In genomic region chr1:30778156-30778978, GRCh38 we compare ENCODE assay signal across 8 cellular contexts. TPM values are rescaled to one million over a fixed set of nuclear protein-coding genes. Genes with fewer than 3 reads are reported as not detected.
DNase-seq lines count a peak whose midpoint lies in the region; ATAC-seq, FAIRE-seq and TF ChIP-seq lines count a peak whose summit lies in the region.

No MANE protein-coding gene starts in this region.

- no peak overlapping the region for H3K4me2 ChIP-seq in keratinocyte (ENCODE audit: control insufficient read depth, extremely low read depth, insufficient read depth, low read depth, low read length)

- H3K27me3 ChIP-seq in keratinocyte (ENCODE audit: control insufficient read depth, extremely low read depth, insufficient read depth, low read length) (peaks cover 9% of the 10 kb centered on the region), esophagus muscularis mucosa (peaks cover 0 to 8% (median 0%) of the 10 kb centered on the region in 4 donors)

- H2AFZ ChIP-seq in keratinocyte (ENCODE audit: control insufficient read depth, low read length), result no peak overlapping the region

- WGBS in esophagus muscularis mucosa, result 62% methylated on average over 11 of the region's 11 CpGs

- H3K9ac ChIP-seq in keratinocyte (ENCODE audit: control insufficient read depth, extremely low read depth, insufficient read depth, low read length), result no peak overlapping the region

- H3K9me3 ChIP-seq in keratinocyte (ENCODE audit: control insufficient read depth, low read depth, low read length), result no peaks in the 10 kb centered on the region
- H3K9me3 ChIP-seq in esophagus muscularis mucosa, result no peaks in the 10 kb centered on the region

- DNase-seq in DMS153 (lab: John Stamatoyannopoulos, UW) (peak; percentile 82), SW480 (ENCODE audit: low spot score) (peak; percentile 57), keratinocyte (ENCODE audit: low read depth, low spot score) (peak; percentile 86), NCI-H187 (lab: John Stamatoyannopoulos, UW) (no peak), esophagus muscularis mucosa (ENCODE audit: extremely low spot score) (no peak)
- DNase-seq in Jurkat, Clone E6-1 (ENCODE audit: low read depth, low spot score), result peak; percentile 81

- intact Hi-C loops in esophagus muscularis mucosa (cut with DNase I), result no loop called here

- dilution Hi-C loops in keratinocyte (cut with MboI; ENCODE audit: extremely low pct_ligation_motif_present, low sequenced_read_pairs), result no loop called here

- H3K4me1 ChIP-seq in keratinocyte (ENCODE audit: control insufficient read depth, extremely low read depth, insufficient read depth, low read length) (peaks cover 9% of the 10 kb centered on the region), esophagus muscularis mucosa (peaks cover 6 to 21% (median 11%) of the 10 kb centered on the region in 4 donors)

- no peak overlapping the region for H3K4me3 ChIP-seq in Jurkat, Clone E6-1 (ENCODE audit: low read length)
- H3K4me3 ChIP-seq in keratinocyte (ENCODE audit: control insufficient read depth in 2 of 3, extremely low read depth in 1 of 3, insufficient read depth in 2 of 3, low read depth in 1 of 3, low read length in 3 of 3) (no peak overlapping the region), esophagus muscularis mucosa (no peak overlapping the region)

- no peak for ATAC-seq in HG03565 (IDR thresholded peaks at IDR 0.05; ENCODE audit: unreplicated experiment)
- ATAC-seq in HG02981 (IDR thresholded peaks at IDR 0.05; ENCODE audit: unreplicated experiment), result no peak

- H3K27ac ChIP-seq in keratinocyte (ENCODE audit: control insufficient read depth, insufficient read depth, low read length) (no peak overlapping the region), esophagus muscularis mucosa (replicated peaks in 1 of 4) (no peak overlapping the region)

- no peak for TF ChIP-seq EP300 in esophagus muscularis mucosa (IDR thresholded peaks at IDR 0.05)

- H3K9me1 ChIP-seq in keratinocyte (ENCODE audit: control insufficient read depth, extremely low read depth, insufficient read depth, low read length), result no peaks in the 10 kb centered on the region

- H3K36me3 ChIP-seq in keratinocyte (ENCODE audit: control insufficient read depth in 2 of 2, extremely low read depth in 1 of 2, insufficient read depth in 2 of 2, low read length in 2 of 2) (no peaks in the 10 kb centered on the region), esophagus muscularis mucosa (no peaks in the 10 kb centered on the region)

- no peak for TF ChIP-seq POLR2A in esophagus muscularis mucosa (IDR thresholded peaks at IDR 0.05; ENCODE audit: low read depth)

- TF ChIP-seq CTCF in keratinocyte (optimal IDR thresholded peaks at IDR 0.05 in 1 of 3, IDR thresholded peaks at IDR 0.05 in 1 of 3, conservative IDR thresholded peaks at IDR 0.05 in 1 of 3; ENCODE audit: extremely low read depth in 1 of 3, insufficient read depth in 2 of 3, low read length in 3 of 3) (no peak), esophagus muscularis mucosa (IDR thresholded peaks at IDR 0.05) (no peak)

- no peaks in the 10 kb centered on the region for H4K20me1 ChIP-seq in keratinocyte (ENCODE audit: control insufficient read depth, extremely low read depth, insufficient read depth, low read length)

- peak; percentile 93 for FAIRE-seq in keratinocyte (lab: Jason Lieb, UNC)

- H3K79me2 ChIP-seq in keratinocyte (ENCODE audit: control insufficient read depth, insufficient read depth, low read length), result no peaks in the 10 kb centered on the region

RNA-seq across cellular contexts. Expression of gene LAPTM5, which starts 20.8 kb away (rescaled TPM):
- 185 TPM for polyA plus RNA-seq in Jurkat, Clone E6-1 (2012; ENCODE audit: insufficient read depth, insufficient read length)
- polyA plus RNA-seq in keratinocyte, result 0.18 to 0.40 TPM (median 0.25 TPM) in 3 replicates
- polyA plus RNA-seq in keratinocyte (2011; ENCODE audit: low read depth), result 0.37 TPM
- polyA plus RNA-seq in keratinocyte (2011; cell fraction: cytosol; rRNA removed), result 0.13 and 0.16 TPM in 2 replicates
- polyA plus RNA-seq in keratinocyte (2011; cell fraction: nucleus; rRNA removed), result 0.15 TPM in 1 of 2 replicates, not detected in the other
- 0.15 and 0.68 TPM in 2 replicates for polyA plus RNA-seq in keratinocyte (2012; ENCODE audit: low replicate concordance)
- 0.76 to 2.1 TPM in 2 of 3 replicates, not detected in the other for polyA minus RNA-seq in keratinocyte
- polyA minus RNA-seq in keratinocyte (2011; cell fraction: cytosol; rRNA and poly(A)+ RNA removed), result not detected
- polyA minus RNA-seq in keratinocyte (2011; cell fraction: nucleus; rRNA and poly(A)+ RNA removed), result not detected in 2 replicates
- 10 to 100 TPM; 32.4 to 83.7 (median 36.3) TPM for total RNA-seq in esophagus muscularis mucosa

RNA-seq across cellular contexts. Expression of gene MATN1, which starts 55.0 kb away (rescaled TPM):
- polyA plus RNA-seq in Jurkat, Clone E6-1 (2012; ENCODE audit: insufficient read depth, insufficient read length), result not detected
- 0.05 to 0.13 TPM in 2 of 3 replicates, not detected in the other for polyA plus RNA-seq in keratinocyte
- polyA plus RNA-seq in keratinocyte (2011; ENCODE audit: low read depth), result not detected
- 0.01 and 0.08 TPM in 2 replicates for polyA plus RNA-seq in keratinocyte (2011; cell fraction: cytosol; rRNA removed)
- 0.08 and 0.45 TPM in 2 replicates for polyA plus RNA-seq in keratinocyte (2011; cell fraction: nucleus; rRNA removed)
- 0.06 TPM in 1 of 2 replicates, not detected in the other for polyA plus RNA-seq in keratinocyte (2012; ENCODE audit: low replicate concordance)
- 1.3 TPM in 1 of 3 replicates, not detected in the others for polyA minus RNA-seq in keratinocyte
- polyA minus RNA-seq in keratinocyte (2011; cell fraction: cytosol; rRNA and poly(A)+ RNA removed), result not detected
- not detected in 2 replicates for polyA minus RNA-seq in keratinocyte (2011; cell fraction: nucleus; rRNA and poly(A)+ RNA removed)
- not detected for total RNA-seq in esophagus muscularis mucosa

Comparison
In these comparisons a context has a peak if more than half of its experiments do, and no peak if none do; other contexts are left out.
1. DNase-seq: peak in DMS153 (single experiment), Jurkat, Clone E6-1 (single experiment), SW480 (single experiment) and keratinocyte (single experiment); none in NCI-H187 (0 of 2) and esophagus muscularis mucosa (single experiment).